ENCODE assay signal across 8 cellular contexts in genomic region chr1:168137515-168137821, GRCh38. TPM values are rescaled to one million over a fixed set of nuclear protein-coding genes. Genes with fewer than 3 reads are reported as not detected.
DNase-seq lines count a peak whose midpoint lies in the region; ATAC-seq and TF ChIP-seq lines count a peak whose summit lies in the region.

No MANE protein-coding gene starts in this region.

- H3K36me3 Mint-ChIP-seq in effector memory CD8-positive, alpha-beta T cell (ENCODE audit: insufficient read depth): no peaks in the 10 kb centered on the region
- no peaks in the 10 kb centered on the region for H3K36me3 Mint-ChIP-seq in naive thymus-derived CD4-positive, alpha-beta T cell

- DNase-seq in AG04450 (ENCODE audit: low read depth, low spot score) (no peak), NCI-H2107 treated with DMSO at 0.1 percent for 48 hours (lab: John Stamatoyannopoulos, UW; ENCODE audit: unreplicated experiment) (no peak), DMS53 treated with DMSO at 0.1 percent for 48 hours (lab: John Stamatoyannopoulos, UW; ENCODE audit: unreplicated experiment) (no peak), HEK293T (ENCODE audit: extremely low spot score) (no peak)
- DNase-seq in effector memory CD8-positive, alpha-beta T cell: no peak
- DNase-seq in naive thymus-derived CD4-positive, alpha-beta T cell: no peak

- peaks cover 21% of the 10 kb centered on the region for H3K4me1 ChIP-seq in OCI-LY1 (ENCODE audit: insufficient read depth, low read length, severe bottlenecking)
- peaks cover 4 to 8% of the 10 kb centered on the region in 2 donors for H3K4me1 ChIP-seq in naive thymus-derived CD4-positive, alpha-beta T cell (ENCODE audit: control insufficient read depth in 2 of 2, insufficient read depth in 2 of 2, low read length in 2 of 2)

- H3K27ac Mint-ChIP-seq in effector memory CD8-positive, alpha-beta T cell: peak overlapping the region; percentile 36 to 62
- peak overlapping the region in 6 of 9 donors; percentile 29 to 79 (median 66) for H3K27ac Mint-ChIP-seq in naive thymus-derived CD4-positive, alpha-beta T cell

- TF ChIP-seq CTCF in AG04450 (IDR thresholded peaks at IDR 0.05; ENCODE audit: low read depth, low read length) (no peak), OCI-LY1 (IDR thresholded peaks at IDR 0.05; ENCODE audit: low read length) (no peak)

- POLR2A ChIA-PET in AG04450 (lab: Yijun Ruan, JAX): no interaction called here
- POLR2A ChIA-PET in naive thymus-derived CD4-positive, alpha-beta T cell (lab: Charles Lee): no interaction called here
- POLR2A ChIA-PET in HEK293T (lab: Yijun Ruan, JAX): no interaction called here

- CTCF ChIA-PET in AG04450 (lab: Charles Lee) (interaction anchor here (1.4 to 1.8 kb wide), 3 partner anchors 9 to 55 kb away, joined by 5 to 9 read pairs (median 6); no protein-coding TSS in a partner anchor), HEK293T (lab: Yijun Ruan, JAX) (no interaction called here)
- CTCF ChIA-PET in naive thymus-derived CD4-positive, alpha-beta T cell (lab: Charles Lee): no interaction called here

- H3K4me3 Mint-ChIP-seq in effector memory CD8-positive, alpha-beta T cell: peak overlapping the region; percentile 81 to 93
- H3K4me3 Mint-ChIP-seq in naive thymus-derived CD4-positive, alpha-beta T cell: peak overlapping the region; percentile 86 to 98 (median 91)

- no peaks in the 10 kb centered on the region for H3K36me3 ChIP-seq in OCI-LY1 (ENCODE audit: insufficient read depth, low read length)
- H3K36me3 ChIP-seq in naive thymus-derived CD4-positive, alpha-beta T cell (ENCODE audit: control insufficient read depth in 2 of 3, insufficient read depth in 3 of 3, low read length in 3 of 3): no peaks in the 10 kb centered on the region

- H3K9me3 Mint-ChIP-seq in effector memory CD8-positive, alpha-beta T cell: no peaks in the 10 kb centered on the region
- H3K9me3 Mint-ChIP-seq in naive thymus-derived CD4-positive, alpha-beta T cell: peaks cover 0 to 2% (median 0%) of the 10 kb centered on the region in 11 donors

- no peak overlapping the region for H2AFZ ChIP-seq in OCI-LY1 (ENCODE audit: low read length)

- no peaks in the 10 kb centered on the region for H3K9me2 ChIP-seq in OCI-LY1 (ENCODE audit: low read depth, low read length)

- H3K27me3 Mint-ChIP-seq in effector memory CD8-positive, alpha-beta T cell: peaks cover 32 to 42% of the 10 kb centered on the region in 2 donors
- H3K27me3 Mint-ChIP-seq in naive thymus-derived CD4-positive, alpha-beta T cell: peaks cover 36 to 71% (median 37%) of the 10 kb centered on the region in 5 donors

- ATAC-seq in effector memory CD8-positive, alpha-beta T cell (replicated peaks): no peak
- ATAC-seq in naive thymus-derived CD4-positive, alpha-beta T cell: peak; percentile 17
- no peak for ATAC-seq in GM21825 (IDR thresholded peaks at IDR 0.05; ENCODE audit: unreplicated experiment)

- H3K27ac ChIP-seq in AG04450 (ENCODE audit: low read depth, low read length) (peak overlapping the region; percentile 85), OCI-LY1 (ENCODE audit: low read depth, low read length, poor library complexity, severe bottlenecking) (no peak overlapping the region)
- H3K27ac ChIP-seq in naive thymus-derived CD4-positive, alpha-beta T cell (ENCODE audit: low read depth, low read length): no peak overlapping the region

- H3K9me3 ChIP-seq in AG04450 (ENCODE audit: control insufficient read depth, insufficient read depth, low read length) (peaks cover 3% of the 10 kb centered on the region; the same call in 1 of the 2 replicates), OCI-LY1 (ENCODE audit: low read length) (no peaks in the 10 kb centered on the region)
- no peaks in the 10 kb centered on the region for H3K9me3 ChIP-seq in naive thymus-derived CD4-positive, alpha-beta T cell (ENCODE audit: control insufficient read depth in 2 of 3, low read length in 3 of 3)

- H4K20me1 ChIP-seq in OCI-LY1 (ENCODE audit: insufficient read depth, low read length): no peaks in the 10 kb centered on the region

- no peaks in the 10 kb centered on the region for H3F3A ChIP-seq in OCI-LY1 (ENCODE audit: insufficient read depth, low read length)

- intact Hi-C loops in naive thymus-derived CD4-positive, alpha-beta T cell (cut with micrococcal nuclease): loop anchor here in 1 of 2 donors (2.0 kb wide), 1 partner anchor 41 kb away; the partner anchor contains the start of gene TIPRL

- no peaks in the 10 kb centered on the region for H3K27me3 ChIP-seq in AG04450 (ENCODE audit: control insufficient read depth, insufficient read depth, low read length)
- H3K27me3 ChIP-seq in OCI-LY1 (ENCODE audit: insufficient read depth, low read length): no peaks in the 10 kb centered on the region; the same call in 1 of the 2 replicates
- peaks cover 0 to 4% of the 10 kb centered on the region in 2 donors for H3K27me3 ChIP-seq in naive thymus-derived CD4-positive, alpha-beta T cell (ENCODE audit: control insufficient read depth in 2 of 2, insufficient read depth in 2 of 2, low read length in 2 of 2)

- peak overlapping the region; percentile 80 for H3K4me3 ChIP-seq in AG04450 (ENCODE audit: low read depth, low read length)
- peak overlapping the region; percentile 32 for H3K4me3 ChIP-seq in OCI-LY1 (ENCODE audit: low read depth, low read length, poor library complexity, severe bottlenecking)
- H3K4me3 ChIP-seq in naive thymus-derived CD4-positive, alpha-beta T cell (ENCODE audit: low read length): no peak overlapping the region

- peak overlapping the region; percentile 47; the same call in 1 of the 2 replicates for H3K4me2 ChIP-seq in OCI-LY1 (ENCODE audit: low read length)

- H3K79me2 ChIP-seq in OCI-LY1 (ENCODE audit: insufficient read depth, low read length): no peaks in the 10 kb centered on the region

- no peak overlapping the region for H3K9ac ChIP-seq in OCI-LY1 (ENCODE audit: low read length)

- peaks cover 12 to 13% of the 10 kb centered on the region in 2 donors for H3K4me1 Mint-ChIP-seq in effector memory CD8-positive, alpha-beta T cell (ENCODE audit: low read depth in 2 of 2)
- H3K4me1 Mint-ChIP-seq in naive thymus-derived CD4-positive, alpha-beta T cell: peaks cover 12 to 23% (median 18%) of the 10 kb centered on the region in 7 donors

TF ChIP-seq in HEK293T, 16 proteins besides CTCF, POLR2A, EP300 and RAD21:
- TF ChIP-seq ARNT (IDR thresholded peaks at IDR 0.05) (no peak), BHLHE40 (IDR thresholded peaks at IDR 0.05; ENCODE audit: borderline replicate concordance) (no peak), SP1 (IDR thresholded peaks at IDR 0.05) (no peak), ELF4 (IDR thresholded peaks at IDR 0.05) (no peak), HDGF (IDR thresholded peaks at IDR 0.05; ENCODE audit: borderline replicate concordance) (no peak), FOXA1 (IDR thresholded peaks at IDR 0.05) (no peak), CTBP1 (IDR thresholded peaks at IDR 0.05; ENCODE audit: borderline replicate concordance) (no peak), L3MBTL2 (conservative IDR thresholded peaks at IDR 0.05) (no peak), LEF1 (IDR thresholded peaks at IDR 0.05; ENCODE audit: borderline replicate concordance) (no peak), TARDBP (IDR thresholded peaks at IDR 0.05) (no peak), PKNOX1 (IDR thresholded peaks at IDR 0.05) (no peak), SUZ12 (IDR thresholded peaks at IDR 0.05) (no peak), FOXK2 (IDR thresholded peaks at IDR 0.05) (no peak), ZNF384 (IDR thresholded peaks at IDR 0.05) (no peak), FOXM1 (IDR thresholded peaks at IDR 0.05; ENCODE audit: borderline replicate concordance) (no peak), NFRKB (IDR thresholded peaks at IDR 0.05) (no peak)

RNA-seq across cellular contexts. Expression of gene GPR161, which starts 0.7 kb away (rescaled TPM):
- polyA plus RNA-seq in AG04450 (2011; rRNA removed): 14.1 and 19.4 TPM in 2 replicates
- polyA minus RNA-seq in AG04450 (2011; rRNA and poly(A)+ RNA removed): 40.5 and 61.6 TPM in 2 replicates
- under 1 TPM in 4 of 5 experiments, not detected in 1; 0.05 to 0.60 (median 0.17) TPM for total RNA-seq in naive thymus-derived CD4-positive, alpha-beta T cell
- polyA plus RNA-seq in naive thymus-derived CD4-positive, alpha-beta T cell: not detected

RNA-seq across cellular contexts. Expression of gene TIPRL, which starts 41.3 kb away (rescaled TPM):
- 40.3 and 52.9 TPM in 2 replicates for polyA plus RNA-seq in AG04450 (2011; rRNA removed)
- polyA minus RNA-seq in AG04450 (2011; rRNA and poly(A)+ RNA removed): 15.0 and 23.3 TPM in 2 replicates
- 10 to 100 TPM; 17.2 to 41.2 (median 23.5) TPM for total RNA-seq in naive thymus-derived CD4-positive, alpha-beta T cell
- polyA plus RNA-seq in naive thymus-derived CD4-positive, alpha-beta T cell: 10 to 100 TPM; 22.9 to 44.9 TPM

Comparison
In these comparisons a context has a peak if more than half of its experiments do, and no peak if none do; other contexts are left out.
1. RNA of gene GPR161, which starts 0.7 kb away (polyA plus RNA-seq): 14.1 to 19.4 TPM in AG04450; not detected in naive thymus-derived CD4-positive, alpha-beta T cell; every median in the first group is over 10 times any median in the second.